ENCODE assay signal across 1 cellular context in genomic region chr1:220786337-220787068, GRCh38.
TF ChIP-seq lines count a peak whose summit lies in the region.

Gene MTARC1 (plus strand): TSS chr1:220786913. CDS start chr1:220786945, 32 bp downstream.

TF ChIP-seq in HepG2, 621 proteins besides CTCF, POLR2A, EP300 and RAD21 (continued from another document):
- TF ChIP-seq HNF1A (IDR thresholded peaks at IDR 0.05; ENCODE audit: low read depth) (no peak), HNF1A (CRISPR knock-in tag; IDR thresholded peaks at IDR 0.05; ENCODE audit: borderline replicate concordance) (peak; percentile 33; the same call in 1 of the 2 replicates), ZMYM2 (CRISPR knock-in tag; IDR thresholded peaks at IDR 0.05) (no peak; the same call in 1 of the 2 replicates), AFF4 (CRISPR knock-in tag; IDR thresholded peaks at IDR 0.05) (no peak), NAIF1 (CRISPR knock-in tag; IDR thresholded peaks at IDR 0.05; ENCODE audit: borderline replicate concordance) (no peak), FOXO1 (CRISPR knock-in tag; IDR thresholded peaks at IDR 0.05) (peak; percentile 26; the same call in 1 of the 2 replicates), HINFP (CRISPR knock-in tag; IDR thresholded peaks at IDR 0.05; ENCODE audit: low read depth) (0 out of 2 replicates have a peak, but pooled peaks have one; percentile 23), ZC3H4 (CRISPR knock-in tag; IDR thresholded peaks at IDR 0.05; ENCODE audit: borderline replicate concordance) (no peak), ZNF660 (CRISPR knock-in tag; IDR thresholded peaks at IDR 0.05; ENCODE audit: borderline replicate concordance, low read depth) (no peak), CC2D1A (CRISPR knock-in tag; IDR thresholded peaks at IDR 0.05) (no peak), MXD1 (CRISPR knock-in tag; IDR thresholded peaks at IDR 0.05) (no peak), ZNF430 (CRISPR knock-in tag; IDR thresholded peaks at IDR 0.05) (peak; percentile 63; the same call in 1 of the 2 replicates), FOXO4 (CRISPR knock-in tag; conservative IDR thresholded peaks at IDR 0.05) (0 out of 2 replicates have a peak, but pooled peaks have one; percentile 42), CREM (IDR thresholded peaks at IDR 0.05) (no peak), CREM (CRISPR knock-in tag; IDR thresholded peaks at IDR 0.05) (no peak), ZUFSP (CRISPR knock-in tag; IDR thresholded peaks at IDR 0.05; ENCODE audit: borderline replicate concordance) (no peak), ZNF577 (CRISPR knock-in tag; IDR thresholded peaks at IDR 0.05; ENCODE audit: borderline replicate concordance, low read depth) (no peak)
